ENCODE assay signal across 13 cellular contexts in the genomic region with DNA sequence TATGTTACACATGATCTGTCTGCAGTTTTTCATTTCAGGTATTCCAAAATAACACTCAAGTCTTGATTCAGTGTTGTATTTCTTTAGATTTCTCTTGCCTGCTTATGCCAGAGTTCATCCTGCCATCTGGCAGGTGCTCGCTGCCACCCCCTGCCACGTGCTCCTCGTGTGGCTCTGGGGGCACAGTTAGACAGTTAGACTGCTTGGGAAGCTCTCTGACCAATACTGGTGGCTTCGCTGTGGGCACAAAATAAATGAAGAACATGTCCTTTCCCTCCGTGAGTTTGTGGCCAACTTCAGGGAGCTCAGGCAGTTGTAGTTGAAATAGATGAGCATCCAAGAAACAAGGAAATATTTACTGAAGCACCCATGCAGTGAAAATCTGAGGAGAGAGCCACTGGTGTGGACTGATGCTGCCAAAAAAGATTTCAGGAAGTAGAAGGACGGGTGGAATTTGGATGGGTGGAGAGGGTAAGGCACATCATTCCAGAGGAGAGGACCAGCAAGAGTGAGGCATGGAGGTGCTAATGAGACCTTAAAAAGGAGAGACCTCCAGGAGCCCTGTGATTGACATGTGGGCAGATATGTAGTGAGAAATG.
"Had no signal": no experiment of that assay in that cellular context is flagged by ENCODE, and none has a peak within 500 bp of the region (broad histone marks: within the 10 kb centered on the region; RNA-seq: fewer than 3 reads in every experiment).

No MANE protein-coding gene starts in this region.

- H3K27me3 ChIP-seq: testis had no signal

- H3K4me3 Mint-ChIP-seq: activated CD4-positive, alpha-beta memory T cell treated with anti-CD3 and anti-CD28 coated beads, Interleukin-2, amount 10 ng/mL, durations not matched to agents 7 days and 5 days; brain; nephron had no signal

- H3K9me3 Mint-ChIP-seq: activated CD4-positive, alpha-beta memory T cell treated with anti-CD3 and anti-CD28 coated beads, Interleukin-2, amount 10 ng/mL, durations not matched to agents 7 days and 5 days; brain; nephron had no signal

- H3K9me3 ChIP-seq: mucosa of descending colon, testis had no signal

- H3K4me3 ChIP-seq: mucosa of descending colon, testis had no signal

- H3K27ac ChIP-seq: testis had no signal

- H3K4me1 ChIP-seq: testis had no signal

- DNase-seq: activated CD4-positive, alpha-beta memory T cell treated with anti-CD3 and anti-CD28 coated beads, Interleukin-2, amount 10 ng/mL, durations not matched to agents 7 days and 5 days; activated CD4-positive, alpha-beta T cell treated with anti-CD3 and anti-CD28 coated beads for 1 hour; activated CD8-positive, alpha-beta memory T cell treated with anti-CD3 and anti-CD28 coated beads, Interleukin-2, amount 50 U/mL, for 48 hours; activated naive CD4-positive, alpha-beta T cell treated with anti-CD3 and anti-CD28 coated beads, Interleukin-2, amount 50 U/mL, for 16 hours; amygdala; dermis blood vessel endothelial cell; head of caudate nucleus; mucosa of descending colon; stimulated activated CD4-positive, alpha-beta T cell treated with anti-CD3 and anti-CD28 coated beads, Interleukin-12 subunit alpha, Interleukin-12 subunit beta, amount 100 ng/mL, for 4 hours; stimulated activated naive CD4-positive, alpha-beta T cell treated with Interleukin-2 at 50 U/mL for 16 hours; testis had no signal

- H3K27me3 Mint-ChIP-seq: activated CD4-positive, alpha-beta memory T cell treated with anti-CD3 and anti-CD28 coated beads, Interleukin-2, amount 10 ng/mL, durations not matched to agents 7 days and 5 days; brain had no signal

- H3K4me1 Mint-ChIP-seq: brain had no signal

- H3K27ac Mint-ChIP-seq: activated CD4-positive, alpha-beta memory T cell treated with anti-CD3 and anti-CD28 coated beads, Interleukin-2, amount 10 ng/mL, durations not matched to agents 7 days and 5 days; brain; nephron had no signal
